In genomic region chr17:74776990-74777389, GRCh38 we compare ENCODE assay signal across 8 cellular contexts. TPM values are rescaled to one million over a fixed set of nuclear protein-coding genes. Genes with fewer than 3 reads are reported as not detected.
A peak's percentile ranks its signal among the peaks of the same experiment; 100 is the strongest.
DNase-seq lines count a peak whose midpoint lies in the region; ATAC-seq, FAIRE-seq and TF ChIP-seq lines count a peak whose summit lies in the region.

No MANE protein-coding gene starts in this region.

- dilution Hi-C loops in endothelial cell of umbilical vein (cut with MboI; ENCODE audit: extremely low pct_ligation_motif_present, low sequenced_read_pairs): no loop called here

- no peaks in the 10 kb centered on the region for H3K9me2 ChIP-seq in OCI-LY1 (ENCODE audit: low read depth, low read length)

- peak overlapping the region; percentile 92 for H3K4me2 ChIP-seq in OCI-LY1 (ENCODE audit: low read length)
- H3K4me2 ChIP-seq in endothelial cell of umbilical vein (ENCODE audit: insufficient read depth, low read length): peak overlapping the region; percentile 88
- H3K4me2 ChIP-seq in osteoblast (ENCODE audit: insufficient read depth, low read length): peak overlapping the region; percentile 94

- H3K9me1 ChIP-seq in endothelial cell of umbilical vein (replicated peaks; ENCODE audit: control insufficient read depth, extremely low read depth, insufficient read depth, low read length): no peaks in the 10 kb centered on the region

- H3K9ac ChIP-seq in OCI-LY1 (ENCODE audit: low read length) (peak overlapping the region; percentile 82), endothelial cell of umbilical vein (replicated peaks; ENCODE audit: extremely low read depth, insufficient read depth, low read length) (peak overlapping the region; percentile 72)

- H4K20me1 ChIP-seq in OCI-LY1 (ENCODE audit: insufficient read depth, low read length) (no peaks in the 10 kb centered on the region), endothelial cell of umbilical vein (replicated peaks; ENCODE audit: control insufficient read depth, extremely low read depth, insufficient read depth, low read length) (no peaks in the 10 kb centered on the region), osteoblast (ENCODE audit: insufficient read depth, low read length) (peaks cover 23% of the 10 kb centered on the region)

- H3K4me3 ChIP-seq in CD8-positive, alpha-beta memory T cell (ENCODE audit: low read length): peak overlapping the region; percentile 64
- H3K4me3 ChIP-seq in OCI-LY1 (ENCODE audit: low read depth, low read length, poor library complexity, severe bottlenecking) (peak overlapping the region; percentile 72), endothelial cell of umbilical vein (replicated peaks in 1 of 3; ENCODE audit: insufficient read depth in 1 of 3, low read depth in 1 of 3, low read length in 3 of 3) (peak overlapping the region; percentile 49 to 78 (median 75)), osteoblast (ENCODE audit: insufficient read depth, low read length) (peak overlapping the region; percentile 98)

- H3K27me3 Mint-ChIP-seq in CD8-positive, alpha-beta memory T cell: no peaks in the 10 kb centered on the region

- BruUV-seq in endothelial cell of umbilical vein (replicated peaks; lab: Mats Ljungman, UMichigan): no TSS peak

- no peaks in the 10 kb centered on the region for H3K9me3 ChIP-seq in CD8-positive, alpha-beta memory T cell (ENCODE audit: low read length)
- H3K9me3 ChIP-seq in OCI-LY1 (ENCODE audit: low read length): no peaks in the 10 kb centered on the region
- H3K9me3 ChIP-seq in endothelial cell of umbilical vein (replicated peaks; ENCODE audit: control insufficient read depth, insufficient read depth, low read length): no peaks in the 10 kb centered on the region
- H3K9me3 ChIP-seq in osteoblast (ENCODE audit: low read depth, low read length): no peaks in the 10 kb centered on the region

- peaks cover 65 to 85% (median 83%) of the 10 kb centered on the region in 3 donors for H3K4me1 Mint-ChIP-seq in CD8-positive, alpha-beta memory T cell

- ATAC-seq in GM19023 (IDR thresholded peaks at IDR 0.05; ENCODE audit: unreplicated experiment) (no peak), GM21723 (IDR thresholded peaks at IDR 0.05; ENCODE audit: unreplicated experiment) (no peak)

- POLR2A ChIA-PET in CD8-positive, alpha-beta memory T cell (lab: Charles Lee): interaction anchor here (0.6 to 2.1 kb wide), 6 partner anchors 14 to 96 kb away, joined by 3 to 11 read pairs (median 6); partner anchors contain the start of genes FDXR and RAB37
- POLR2A ChIA-PET in endothelial cell of umbilical vein (lab: Charles Lee): interaction anchor here (0.7 to 1.5 kb wide), 4 partner anchors 27 to 571 kb away, joined by 3 to 8 read pairs (median 4); partner anchors contain the start of gene FDXR

- H3K36me3 Mint-ChIP-seq in CD8-positive, alpha-beta memory T cell: peaks cover 0 to 40% (median 7%) of the 10 kb centered on the region in 3 donors

- H3K4me1 ChIP-seq in CD8-positive, alpha-beta memory T cell (ENCODE audit: insufficient read depth, low read length): peaks cover 65% of the 10 kb centered on the region
- H3K4me1 ChIP-seq in OCI-LY1 (ENCODE audit: insufficient read depth, low read length, severe bottlenecking) (peaks cover 28% of the 10 kb centered on the region), endothelial cell of umbilical vein (ENCODE audit: control insufficient read depth, extremely low read depth, insufficient read depth, low read length) (peaks cover 7% of the 10 kb centered on the region), osteoblast (ENCODE audit: insufficient read depth, low read length) (peaks cover 37% of the 10 kb centered on the region)

- no peak for FAIRE-seq in endothelial cell of umbilical vein (lab: Jason Lieb, UNC)

- H3K27ac ChIP-seq in CD8-positive, alpha-beta memory T cell (ENCODE audit: low read depth, low read length): peak overlapping the region; percentile 57
- no peak overlapping the region for H3K27ac ChIP-seq in OCI-LY1 (ENCODE audit: low read depth, low read length, poor library complexity, severe bottlenecking)
- peak overlapping the region; percentile 60 for H3K27ac ChIP-seq in endothelial cell of umbilical vein (ENCODE audit: insufficient read depth, low read depth, low read length)
- H3K27ac ChIP-seq in osteoblast (ENCODE audit: low read depth, low read length): peak overlapping the region; percentile 61

- H3K36me3 ChIP-seq in CD8-positive, alpha-beta memory T cell (ENCODE audit: insufficient read depth, low read length): peaks cover 12% of the 10 kb centered on the region
- H3K36me3 ChIP-seq in OCI-LY1 (ENCODE audit: insufficient read depth, low read length) (peaks cover 22% of the 10 kb centered on the region), endothelial cell of umbilical vein (ENCODE audit: control insufficient read depth in 2 of 2, extremely low read depth in 1 of 2, insufficient read depth in 2 of 2, low read length in 2 of 2) (peaks cover 0 to 18% of the 10 kb centered on the region in 2 experiments), osteoblast (ENCODE audit: insufficient read depth, low read length) (peaks cover 40% of the 10 kb centered on the region)

- peak overlapping the region; percentile 97 to 99 (median 98) for H3K4me3 Mint-ChIP-seq in CD8-positive, alpha-beta memory T cell

- no peaks in the 10 kb centered on the region for H3K9me3 Mint-ChIP-seq in CD8-positive, alpha-beta memory T cell

- TF ChIP-seq CTCF in OCI-LY1 (IDR thresholded peaks at IDR 0.05; ENCODE audit: low read length) (no peak), endothelial cell of umbilical vein (IDR thresholded peaks at IDR 0.05; ENCODE audit: extremely low read depth in 1 of 2, insufficient read depth in 1 of 2, low read depth in 1 of 2, low read length in 2 of 2) (no peak), osteoblast (IDR thresholded peaks at IDR 0.05; ENCODE audit: extremely low read depth, low read depth, low read length) (no peak)

- no peaks in the 10 kb centered on the region for H3K27me3 ChIP-seq in CD8-positive, alpha-beta memory T cell (ENCODE audit: insufficient read depth, low read length, poor library complexity, severe bottlenecking)
- H3K27me3 ChIP-seq in OCI-LY1 (ENCODE audit: insufficient read depth, low read length) (no peaks in the 10 kb centered on the region), endothelial cell of umbilical vein (ENCODE audit: control insufficient read depth in 2 of 2, insufficient read depth in 2 of 2, low read length in 2 of 2) (no peaks in the 10 kb centered on the region), osteoblast (ENCODE audit: insufficient read depth, low read length) (no peaks in the 10 kb centered on the region)

- CTCF ChIA-PET in CD8-positive, alpha-beta memory T cell (lab: Charles Lee): interaction anchor here (1.2 to 13.7 kb wide), 6 partner anchors 14 to 119 kb away, joined by 5 to 214 read pairs (median 30); partner anchors contain the start of genes NHERF1 and RAB37
- CTCF ChIA-PET in endothelial cell of umbilical vein (lab: Charles Lee): interaction anchor here (0.7 to 5.5 kb wide), 10 partner anchors 9 to 120 kb away, joined by 3 to 30 read pairs (median 6); partner anchors contain the start of gene GRIN2C

- H3K27ac Mint-ChIP-seq in CD8-positive, alpha-beta memory T cell: peak overlapping the region; percentile 52 to 98 (median 64)

- no peak for TF ChIP-seq POLR2A in endothelial cell of umbilical vein (IDR thresholded peaks at IDR 0.05; ENCODE audit: low read depth, low read length)

- no peaks in the 10 kb centered on the region for H3F3A ChIP-seq in OCI-LY1 (ENCODE audit: insufficient read depth, low read length)

- peaks cover 9% of the 10 kb centered on the region; the same call in 1 of the 2 replicates for H3K79me2 ChIP-seq in OCI-LY1 (ENCODE audit: insufficient read depth, low read length)
- H3K79me2 ChIP-seq in endothelial cell of umbilical vein (ENCODE audit: control insufficient read depth, insufficient read depth, low read length): peaks cover 21% of the 10 kb centered on the region
- H3K79me2 ChIP-seq in osteoblast (ENCODE audit: insufficient read depth, low read length): peaks cover 56% of the 10 kb centered on the region

- H2AFZ ChIP-seq in OCI-LY1 (ENCODE audit: low read length) (no peak overlapping the region), endothelial cell of umbilical vein (ENCODE audit: low read depth, low read length) (no peak overlapping the region), osteoblast (ENCODE audit: low read length) (peak overlapping the region; percentile 25)

- DNase-seq in CD8-positive, alpha-beta memory T cell: no peak
- DNase-seq in endothelial cell of umbilical vein (ENCODE audit: low read depth, low spot score) (no peak), osteoblast (ENCODE audit: insufficient read length, low spot score, missing footprints) (peak; percentile 77), A172 (ENCODE audit: low spot score) (no peak), GF-D8 (lab: John Stamatoyannopoulos, UW) (no peak)

- intact Hi-C loops in endothelial cell of umbilical vein (cut with micrococcal nuclease): loop anchor here (1.0 to 5.0 kb wide), 2 partner anchors 29 to 95 kb away; partner anchors contain the start of genes FDXR and NHERF1

RNA-seq across cellular contexts. Expression of gene NAT9, which starts 0.8 kb away (rescaled TPM):
- total RNA-seq in CD8-positive, alpha-beta memory T cell: 10 to 100 TPM; 42.7 to 44.5 TPM
- 17.1 TPM for polyA plus RNA-seq in CD8-positive, alpha-beta memory T cell
- total RNA-seq in endothelial cell of umbilical vein: 44.8 and 45.8 TPM in 2 replicates
- polyA plus RNA-seq in endothelial cell of umbilical vein: 37.2 and 39.3 TPM in 2 replicates
- 32.6 and 39.8 TPM in 2 replicates for polyA plus RNA-seq in endothelial cell of umbilical vein (2011; cell fraction: cytosol; rRNA removed)
- 230 and 239 TPM in 2 replicates for polyA plus RNA-seq in endothelial cell of umbilical vein (2011; cell fraction: nucleus; rRNA removed)
- polyA plus RNA-seq in endothelial cell of umbilical vein (2012): 45.3 and 53.6 TPM in 2 replicates
- polyA minus RNA-seq in endothelial cell of umbilical vein: 44.8 and 46.5 TPM in 2 replicates
- 3.6 TPM for polyA minus RNA-seq in endothelial cell of umbilical vein (2011; cell fraction: cytosol; rRNA and poly(A)+ RNA removed)
- 32.7 and 34.2 TPM in 2 replicates for polyA minus RNA-seq in endothelial cell of umbilical vein (2011; cell fraction: nucleus; rRNA and poly(A)+ RNA removed)
- 33.0 and 35.1 TPM in 2 replicates for total RNA-seq in osteoblast
- 22.8 and 32.5 TPM in 2 replicates for total RNA-seq in A172 (2014; rRNA removed; shearing (Covaris generic))

RNA-seq across cellular contexts. Expression of gene NHERF1, which starts 28.6 kb away (rescaled TPM):
- total RNA-seq in CD8-positive, alpha-beta memory T cell: 100 to 1,000 TPM; 131 to 133 TPM
- 674 TPM for polyA plus RNA-seq in CD8-positive, alpha-beta memory T cell
- 26.8 and 26.9 TPM in 2 replicates for total RNA-seq in endothelial cell of umbilical vein
- polyA plus RNA-seq in endothelial cell of umbilical vein: 22.4 and 24.4 TPM in 2 replicates
- 24.1 and 26.0 TPM in 2 replicates for polyA plus RNA-seq in endothelial cell of umbilical vein (2011; cell fraction: cytosol; rRNA removed)
- polyA plus RNA-seq in endothelial cell of umbilical vein (2011; cell fraction: nucleus; rRNA removed): 13.6 and 14.0 TPM in 2 replicates
- polyA plus RNA-seq in endothelial cell of umbilical vein (2012): 19.5 and 22.8 TPM in 2 replicates
- polyA minus RNA-seq in endothelial cell of umbilical vein: 15.5 and 20.8 TPM in 2 replicates
- 47.4 TPM for polyA minus RNA-seq in endothelial cell of umbilical vein (2011; cell fraction: cytosol; rRNA and poly(A)+ RNA removed)
- 3.8 and 4.8 TPM in 2 replicates for polyA minus RNA-seq in endothelial cell of umbilical vein (2011; cell fraction: nucleus; rRNA and poly(A)+ RNA removed)
- total RNA-seq in osteoblast: 15.9 and 22.1 TPM in 2 replicates
- 205 and 246 TPM in 2 replicates for total RNA-seq in A172 (2014; rRNA removed; shearing (Covaris generic))

RNA-seq across cellular contexts. Expression of gene RAB37, which starts 39.9 kb away (rescaled TPM):
- 1 to 10 TPM; 5.8 to 6.0 TPM for total RNA-seq in CD8-positive, alpha-beta memory T cell
- 125 TPM for polyA plus RNA-seq in CD8-positive, alpha-beta memory T cell
- total RNA-seq in endothelial cell of umbilical vein (0.21 TPM in 1 of 2 replicates, not detected in the other), osteoblast (under 0.01 and 0.36 TPM in 2 replicates)
- 0.10 and 0.11 TPM in 2 replicates for polyA plus RNA-seq in endothelial cell of umbilical vein
- 0.11 and 0.14 TPM in 2 replicates for polyA plus RNA-seq in endothelial cell of umbilical vein (2011; cell fraction: cytosol; rRNA removed)
- polyA plus RNA-seq in endothelial cell of umbilical vein (2011; cell fraction: nucleus; rRNA removed): 0.14 and 0.15 TPM in 2 replicates
- 0.25 TPM in 1 of 2 replicates, not detected in the other for polyA plus RNA-seq in endothelial cell of umbilical vein (2012)
- 0.29 TPM in 1 of 2 replicates, not detected in the other for polyA minus RNA-seq in endothelial cell of umbilical vein
- not detected for polyA minus RNA-seq in endothelial cell of umbilical vein (2011; cell fraction: cytosol; rRNA and poly(A)+ RNA removed)
- polyA minus RNA-seq in endothelial cell of umbilical vein (2011; cell fraction: nucleus; rRNA and poly(A)+ RNA removed): not detected in 2 replicates
- 0.05 TPM in 1 of 2 replicates, not detected in the other for total RNA-seq in A172 (2014; rRNA removed; shearing (Covaris generic))
